ENCODE assay signal across 21 cellular contexts in genomic region chr6:27962506-27962905, GRCh38. TPM values are rescaled to one million over a fixed set of nuclear protein-coding genes. Genes with fewer than 3 reads are reported as not detected.
DNase-seq lines count a peak whose midpoint lies in the region; ATAC-seq and TF ChIP-seq lines count a peak whose summit lies in the region.
"Had no signal": no experiment of that assay in that cellular context is flagged by ENCODE, and none has a peak within 500 bp of the region (broad histone marks: within the 10 kb centered on the region; RNA-seq: fewer than 3 reads in every experiment).

No MANE protein-coding gene starts in this region.

- H3K27ac ChIP-seq in PC-3 (ENCODE audit: low read length): no peak overlapping the region
- no peak overlapping the region for H3K27ac ChIP-seq in transverse colon
- H3K27ac ChIP-seq: HL-60 had no signal

- ATAC-seq in PC-3: no peak; the same call in 1 of the 2 replicates

- WGBS in transverse colon (ENCODE audit: low coverage in 1 of 2), 2 donors: 36 to 51% methylated on average over 2 to 3 of the region's 3 CpGs

- no peak for TF ChIP-seq CTCF in PC-3 (conservative IDR thresholded peaks at IDR 0.05; ENCODE audit: low read depth, low read length)
- no peak for TF ChIP-seq CTCF in epithelial cell of esophagus (IDR thresholded peaks at IDR 0.05; ENCODE audit: insufficient read depth, low read depth, low read length, missing control alignments)
- no peak for TF ChIP-seq CTCF in transverse colon (IDR thresholded peaks at IDR 0.05)

- DNase-seq in LoVo (ENCODE audit: low spot score) (peak; percentile 4), PC-3 (peak; percentile 11), epithelial cell of esophagus (ENCODE audit: low read depth) (peak; percentile 46), transverse colon (peak; percentile 25), HEK293T (ENCODE audit: extremely low spot score) (no peak), mesenteric fat pad (ENCODE audit: low spot score) (no peak)
- DNase-seq in activated effector memory CD4-positive, alpha-beta T cell treated with anti-CD3 and anti-CD28 coated beads, Interleukin-2, amount 50 U/mL, for 16 hours: no peak
- DNase-seq: ACHN; BE2C; C1 segment of cervical spinal cord; CD4-positive, CD25-positive, alpha-beta regulatory T cell; CD8-positive, alpha-beta memory T cell; COR-L47; DMS 273 treated with DMSO at 0.1 percent for 48 hours; DMS53; DND-41; IMR-90 had no signal

- H3F3A ChIP-seq in PC-3 (ENCODE audit: low read length, unreplicated experiment): no peaks in the 10 kb centered on the region

- H3K4me3 ChIP-seq in PC-3 (ENCODE audit: low read length) (no peak overlapping the region), epithelial cell of esophagus (ENCODE audit: low read length) (no peak overlapping the region), transverse colon (no peak overlapping the region)
- H3K4me3 ChIP-seq: HAP-1 had no signal

- H3K27me3 ChIP-seq in PC-3 (ENCODE audit: low read length) (no peaks in the 10 kb centered on the region), transverse colon (no peaks in the 10 kb centered on the region)

- CTCF ChIA-PET in PC-3 (lab: Charles Lee): no interaction called here
- CTCF ChIA-PET in HEK293T (lab: Yijun Ruan, JAX): no interaction called here

- no peaks in the 10 kb centered on the region for H4K20me1 ChIP-seq in PC-3 (ENCODE audit: low read length)

- POLR2A ChIA-PET in PC-3 (lab: Charles Lee; ENCODE audit: unreplicated experiment) (no interaction called here), HEK293T (lab: Yijun Ruan, JAX) (no interaction called here)

- H3K4me2 ChIP-seq in PC-3 (ENCODE audit: low read length): no peak overlapping the region

- no peaks in the 10 kb centered on the region for H3K4me1 ChIP-seq in PC-3 (ENCODE audit: insufficient read depth, low read length)
- H3K4me1 ChIP-seq in transverse colon: no peaks in the 10 kb centered on the region
- H3K4me1 ChIP-seq: BE2C, HAP-1 had no signal

- H3K79me2 ChIP-seq in PC-3 (ENCODE audit: low read length): no peaks in the 10 kb centered on the region

- no TSS peak for BruUV-seq in PC-3 (replicated peaks; lab: Mats Ljungman, UMichigan)

- no peak for TF ChIP-seq EP300 in transverse colon (IDR thresholded peaks at IDR 0.05; ENCODE audit: low read depth)

- H3K9me2 ChIP-seq in PC-3 (replicated peaks; ENCODE audit: low read length): no peaks in the 10 kb centered on the region

- no peak overlapping the region for H2AFZ ChIP-seq in PC-3 (ENCODE audit: low read length)

- TF ChIP-seq POLR2A in transverse colon (IDR thresholded peaks at IDR 0.05): no peak

- H3K9me3 ChIP-seq in PC-3 (ENCODE audit: low read length): no peaks in the 10 kb centered on the region
- H3K9me3 ChIP-seq in transverse colon: no peaks in the 10 kb centered on the region
- H3K9me3 ChIP-seq: BE2C, HAP-1 had no signal

- intact Hi-C loops in PC-3 (cut with micrococcal nuclease) (no loop called here), transverse colon (cut with DNase I; ENCODE audit: low total_unique reads) (no loop called here)

- H3K36me3 ChIP-seq in PC-3 (ENCODE audit: low read depth, low read length) (no peaks in the 10 kb centered on the region), transverse colon (no peaks in the 10 kb centered on the region)
- H3K36me3 ChIP-seq: BE2C, HAP-1 had no signal

- in situ Hi-C loops in transverse colon (cut with MboI; ENCODE audit: low pct_ligation_motif_present in 1 of 4, low pct_unique_long_range_greater_than_20kb in 1 of 4, low sequenced_read_pairs in 3 of 4): no loop called here

- H3K9ac ChIP-seq in PC-3 (ENCODE audit: low read length): no peak overlapping the region

TF ChIP-seq in HEK293T, 16 proteins besides CTCF, POLR2A, EP300 and RAD21:
- TF ChIP-seq ARNT (IDR thresholded peaks at IDR 0.05) (no peak), FOXK2 (IDR thresholded peaks at IDR 0.05) (no peak)
TF ChIP-seq in HEK293T: peak in this region for 0.

RNA-seq across cellular contexts. Expression of gene OR2B6, which starts 5.5 kb away (rescaled TPM):
- total RNA-seq in PC-3 (2014; rRNA removed) (not detected in 2 replicates), transverse colon (not detected), mesenteric fat pad (not detected)
- total RNA-seq: CD4-positive, CD25-positive, alpha-beta regulatory T cell; CD8-positive, alpha-beta memory T cell; H1; HT1080; IMR-90 had no signal

RNA-seq across cellular contexts. Expression of gene OR2B2, which starts 50.3 kb away (rescaled TPM):
- total RNA-seq in PC-3 (2014; rRNA removed) (not detected in 2 replicates), transverse colon (not detected), mesenteric fat pad (not detected)
- total RNA-seq: CD4-positive, CD25-positive, alpha-beta regulatory T cell; CD8-positive, alpha-beta memory T cell; H1; HT1080; IMR-90 had no signal

Comparison
In these comparisons a context has a peak if more than half of its experiments do, and no peak if none do; other contexts are left out.
1. DNase-seq: peak in LoVo (single experiment), PC-3 (single experiment), epithelial cell of esophagus (single experiment) and transverse colon (single experiment); none in activated effector memory CD4-positive, alpha-beta T cell treated with anti-CD3 and anti-CD28 coated beads, Interleukin-2, amount 50 U/mL, for 16 hours (single experiment), HEK293T (single experiment) and mesenteric fat pad (single experiment).